1 cellular context compared by ENCODE assay signal in the genomic region with DNA sequence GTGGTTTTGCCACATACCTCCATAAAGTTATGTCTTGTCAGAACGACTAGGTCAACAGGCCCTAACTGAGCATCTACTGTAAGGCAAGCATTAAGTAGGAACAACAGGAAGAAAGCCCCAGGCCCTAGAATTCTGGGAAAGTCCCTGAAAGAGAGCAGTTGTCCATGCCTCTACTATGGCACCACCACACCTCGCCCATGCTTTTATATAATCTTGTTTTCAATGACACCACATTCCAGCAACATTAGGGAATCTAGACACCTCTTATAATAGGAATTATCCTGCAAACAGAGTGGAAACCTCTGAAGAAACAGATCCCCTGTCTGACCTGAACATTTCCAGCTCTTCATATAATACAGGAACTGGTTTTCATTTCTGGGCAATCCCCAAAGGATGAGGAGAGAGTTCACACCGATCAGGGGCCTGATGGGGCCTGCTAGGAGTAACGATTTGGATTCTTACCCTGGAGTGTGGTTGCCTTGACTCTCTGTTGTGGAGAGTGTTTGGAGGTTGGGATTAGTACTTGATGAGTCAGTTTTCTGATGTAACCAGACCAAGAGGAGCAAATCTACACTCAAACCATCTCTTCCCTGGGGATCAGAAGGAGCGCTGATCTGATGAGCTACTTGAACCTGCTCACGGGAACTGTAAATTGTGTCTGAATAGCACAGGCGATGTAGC.
TF ChIP-seq lines count a peak whose summit lies in the region.

No MANE protein-coding gene starts in this region.

TF ChIP-seq in K562, 482 proteins besides CTCF, POLR2A, EP300 and RAD21:
- TF ChIP-seq ATF4 (CRISPR knock-in tag; IDR thresholded peaks at IDR 0.05) (peak; percentile 53; the same call in 1 of the 2 replicates), ZNF23 (CRISPR knock-in tag; IDR thresholded peaks at IDR 0.05) (no peak), MAFK (IDR thresholded peaks at IDR 0.05; ENCODE audit: low read length) (0 out of 2 replicates have a peak, but pooled peaks have one; percentile 20), KAT8 (IDR thresholded peaks at IDR 0.05; ENCODE audit: low read depth) (no peak), ZBTB11 (CRISPR knock-in tag; IDR thresholded peaks at IDR 0.05) (no peak), SMARCA4 (IDR thresholded peaks at IDR 0.05) (peak; percentile 55; the same call in 1 of the 2 replicates), JUN (IDR thresholded peaks at IDR 0.05; ENCODE audit: borderline replicate concordance, low read depth, low read length) (peak; percentile 66; the same call in 1 of the 2 replicates), JUN (CRISPR knock-in tag; IDR thresholded peaks at IDR 0.05; ENCODE audit: borderline replicate concordance) (no peak), MED1 (CRISPR knock-in tag; IDR thresholded peaks at IDR 0.05; ENCODE audit: borderline replicate concordance) (no peak), FOSL1 (tag; conservative IDR thresholded peaks at IDR 0.05) (peak; percentile 92), ZNF316 (IDR thresholded peaks at IDR 0.05) (peak; percentile 48; the same call in 1 of the 2 replicates), CTBP1 (IDR thresholded peaks at IDR 0.05; ENCODE audit: borderline replicate concordance) (peak; percentile 80), CXXC5 (CRISPR knock-in tag; IDR thresholded peaks at IDR 0.05) (peak; percentile 27; the same call in 1 of the 2 replicates), DMBX1 (CRISPR knock-in tag; IDR thresholded peaks at IDR 0.05; ENCODE audit: borderline replicate concordance) (peak; percentile 61; the same call in 1 of the 2 replicates), ZFX (CRISPR knock-in tag; IDR thresholded peaks at IDR 0.05) (peak; percentile 54; the same call in 1 of the 2 replicates), CEBPG (CRISPR knock-in tag; IDR thresholded peaks at IDR 0.05) (peak; percentile 71; the same call in 1 of the 2 replicates), CEBPG (tag; conservative IDR thresholded peaks at IDR 0.05 in 1 of 2, IDR thresholded peaks at IDR 0.05 in 1 of 2) (peak in 1 of 2 experiments; percentile 74; a peak in 2 of 4 replicates), ATF7 (IDR thresholded peaks at IDR 0.05) (peak; percentile 26; the same call in 1 of the 2 replicates), ZFP30 (CRISPR knock-in tag; IDR thresholded peaks at IDR 0.05; ENCODE audit: borderline replicate concordance) (no peak), MTA3 (IDR thresholded peaks at IDR 0.05; ENCODE audit: borderline replicate concordance) (peak; percentile 42; the same call in 1 of the 2 replicates), KLF16 (IDR thresholded peaks at IDR 0.05) (no peak), ZNF584 (CRISPR knock-in tag; IDR thresholded peaks at IDR 0.05; ENCODE audit: low read depth) (0 out of 2 replicates have a peak, but pooled peaks have one; percentile 41), EZH2 (IDR thresholded peaks at IDR 0.05; ENCODE audit: borderline replicate concordance, low read depth, low read length) (no peak), JUND (IDR thresholded peaks at IDR 0.05; ENCODE audit: borderline replicate concordance, low read depth, low read length) (peak; percentile 91), JUND (tag; IDR thresholded peaks at IDR 0.05; ENCODE audit: borderline replicate concordance, low read depth, low read length) (peak; percentile 81; the same call in 2 of the 3 replicates), EHMT2 (IDR thresholded peaks at IDR 0.05) (peak; percentile 25; the same call in 1 of the 2 replicates), HOMEZ (CRISPR knock-in tag; IDR thresholded peaks at IDR 0.05) (no peak), NRF1 (conservative IDR thresholded peaks at IDR 0.05 in 1 of 2, IDR thresholded peaks at IDR 0.05 in 1 of 2) (peak; percentile 27 to 41; a peak in 1 of 4 replicates), MCM2 (IDR thresholded peaks at IDR 0.05; ENCODE audit: low read depth) (no peak), ARID1B (IDR thresholded peaks at IDR 0.05) (peak; percentile 49; the same call in 1 of the 2 replicates), RFX1 (IDR thresholded peaks at IDR 0.05) (peak; percentile 26), ADNP (tag; IDR thresholded peaks at IDR 0.05) (0 out of 2 replicates have a peak, but pooled peaks have one; percentile 32), C11orf30 (IDR thresholded peaks at IDR 0.05; ENCODE audit: low read depth) (peak; percentile 61; the same call in 1 of the 2 replicates), DPF2 (IDR thresholded peaks at IDR 0.05) (peak; percentile 44; the same call in 1 of the 2 replicates), NEUROD1 (IDR thresholded peaks at IDR 0.05; ENCODE audit: borderline replicate concordance, low read depth, low read length, partially characterized antibody) (peak; percentile 28), ZNF431 (CRISPR knock-in tag; IDR thresholded peaks at IDR 0.05) (no peak), RCOR1 (IDR thresholded peaks at IDR 0.05; ENCODE audit: borderline replicate concordance in 1 of 2, low read depth in 2 of 2, low read length in 2 of 2) (peak in 1 of 2 experiments; percentile 36; a peak in 1 of 4 replicates)
- TF ChIP-seq, protein P1, sequence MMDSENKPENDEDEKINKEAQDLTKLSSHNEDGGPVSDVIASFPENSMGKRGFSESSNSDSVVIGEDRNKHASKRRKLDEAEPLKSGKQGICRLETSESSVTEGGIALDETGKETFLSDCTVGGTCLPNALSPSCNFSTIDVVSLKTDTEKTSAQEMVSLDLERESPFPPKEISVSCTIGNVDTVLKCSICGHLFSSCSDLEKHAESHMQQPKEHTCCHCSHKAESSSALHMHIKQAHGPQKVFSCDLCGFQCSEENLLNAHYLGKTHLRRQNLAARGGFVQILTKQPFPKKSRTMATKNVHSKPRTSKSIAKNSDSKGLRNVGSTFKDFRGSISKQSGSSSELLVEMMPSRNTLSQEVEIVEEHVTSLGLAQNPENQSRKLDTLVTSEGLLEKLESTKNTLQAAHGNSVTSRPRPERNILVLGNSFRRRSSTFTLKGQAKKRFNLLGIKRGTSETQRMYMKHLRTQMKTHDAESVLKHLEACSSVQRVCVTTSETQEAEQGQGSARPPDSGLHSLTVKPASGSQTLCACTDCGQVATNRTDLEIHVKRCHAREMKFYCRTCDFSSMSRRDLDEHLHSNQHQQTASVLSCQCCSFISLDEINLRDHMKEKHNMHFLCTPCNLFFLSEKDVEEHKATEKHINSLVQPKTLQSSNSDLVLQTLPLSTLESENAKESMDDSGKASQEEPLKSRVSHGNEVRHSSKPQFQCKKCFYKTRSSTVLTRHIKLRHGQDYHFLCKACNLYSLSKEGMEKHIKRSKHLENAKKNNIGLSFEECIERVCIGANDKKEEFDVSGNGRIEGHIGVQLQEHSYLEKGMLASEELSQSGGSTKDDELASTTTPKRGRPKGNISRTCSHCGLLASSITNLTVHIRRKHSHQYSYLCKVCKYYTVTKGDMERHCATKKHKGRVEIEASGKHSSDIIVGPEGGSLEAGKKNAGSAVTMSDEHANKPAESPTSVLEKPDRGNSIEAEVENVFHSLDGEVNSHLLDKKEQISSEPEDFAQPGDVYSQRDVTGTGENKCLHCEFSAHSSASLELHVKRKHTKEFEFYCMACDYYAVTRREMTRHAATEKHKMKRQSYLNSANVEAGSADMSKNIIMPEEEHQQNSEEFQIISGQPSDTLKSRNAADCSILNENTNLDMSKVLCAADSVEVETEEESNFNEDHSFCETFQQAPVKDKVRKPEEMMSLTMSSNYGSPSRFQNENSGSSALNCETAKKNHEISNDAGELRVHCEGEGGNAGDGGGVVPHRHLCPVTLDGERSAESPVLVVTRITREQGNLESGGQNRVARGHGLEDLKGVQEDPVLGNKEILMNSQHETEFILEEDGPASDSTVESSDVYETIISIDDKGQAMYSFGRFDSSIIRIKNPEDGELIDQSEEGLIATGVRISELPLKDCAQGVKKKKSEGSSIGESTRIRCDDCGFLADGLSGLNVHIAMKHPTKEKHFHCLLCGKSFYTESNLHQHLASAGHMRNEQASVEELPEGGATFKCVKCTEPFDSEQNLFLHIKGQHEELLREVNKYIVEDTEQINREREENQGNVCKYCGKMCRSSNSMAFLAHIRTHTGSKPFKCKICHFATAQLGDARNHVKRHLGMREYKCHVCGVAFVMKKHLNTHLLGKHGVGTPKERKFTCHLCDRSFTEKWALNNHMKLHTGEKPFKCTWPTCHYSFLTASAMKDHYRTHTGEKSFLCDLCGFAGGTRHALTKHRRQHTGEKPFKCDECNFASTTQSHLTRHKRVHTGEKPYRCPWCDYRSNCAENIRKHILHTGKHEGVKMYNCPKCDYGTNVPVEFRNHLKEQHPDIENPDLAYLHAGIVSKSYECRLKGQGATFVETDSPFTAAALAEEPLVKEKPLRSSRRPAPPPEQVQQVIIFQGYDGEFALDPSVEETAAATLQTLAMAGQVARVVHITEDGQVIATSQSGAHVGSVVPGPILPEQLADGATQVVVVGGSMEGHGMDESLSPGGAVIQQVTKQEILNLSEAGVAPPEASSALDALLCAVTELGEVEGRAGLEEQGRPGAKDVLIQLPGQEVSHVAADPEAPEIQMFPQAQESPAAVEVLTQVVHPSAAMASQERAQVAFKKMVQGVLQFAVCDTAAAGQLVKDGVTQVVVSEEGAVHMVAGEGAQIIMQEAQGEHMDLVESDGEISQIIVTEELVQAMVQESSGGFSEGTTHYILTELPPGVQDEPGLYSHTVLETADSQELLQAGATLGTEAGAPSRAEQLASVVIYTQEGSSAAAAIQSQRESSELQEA (IDR thresholded peaks at IDR 0.05; ENCODE audit: low read depth), result no peak
- TF ChIP-seq, protein P2, sequence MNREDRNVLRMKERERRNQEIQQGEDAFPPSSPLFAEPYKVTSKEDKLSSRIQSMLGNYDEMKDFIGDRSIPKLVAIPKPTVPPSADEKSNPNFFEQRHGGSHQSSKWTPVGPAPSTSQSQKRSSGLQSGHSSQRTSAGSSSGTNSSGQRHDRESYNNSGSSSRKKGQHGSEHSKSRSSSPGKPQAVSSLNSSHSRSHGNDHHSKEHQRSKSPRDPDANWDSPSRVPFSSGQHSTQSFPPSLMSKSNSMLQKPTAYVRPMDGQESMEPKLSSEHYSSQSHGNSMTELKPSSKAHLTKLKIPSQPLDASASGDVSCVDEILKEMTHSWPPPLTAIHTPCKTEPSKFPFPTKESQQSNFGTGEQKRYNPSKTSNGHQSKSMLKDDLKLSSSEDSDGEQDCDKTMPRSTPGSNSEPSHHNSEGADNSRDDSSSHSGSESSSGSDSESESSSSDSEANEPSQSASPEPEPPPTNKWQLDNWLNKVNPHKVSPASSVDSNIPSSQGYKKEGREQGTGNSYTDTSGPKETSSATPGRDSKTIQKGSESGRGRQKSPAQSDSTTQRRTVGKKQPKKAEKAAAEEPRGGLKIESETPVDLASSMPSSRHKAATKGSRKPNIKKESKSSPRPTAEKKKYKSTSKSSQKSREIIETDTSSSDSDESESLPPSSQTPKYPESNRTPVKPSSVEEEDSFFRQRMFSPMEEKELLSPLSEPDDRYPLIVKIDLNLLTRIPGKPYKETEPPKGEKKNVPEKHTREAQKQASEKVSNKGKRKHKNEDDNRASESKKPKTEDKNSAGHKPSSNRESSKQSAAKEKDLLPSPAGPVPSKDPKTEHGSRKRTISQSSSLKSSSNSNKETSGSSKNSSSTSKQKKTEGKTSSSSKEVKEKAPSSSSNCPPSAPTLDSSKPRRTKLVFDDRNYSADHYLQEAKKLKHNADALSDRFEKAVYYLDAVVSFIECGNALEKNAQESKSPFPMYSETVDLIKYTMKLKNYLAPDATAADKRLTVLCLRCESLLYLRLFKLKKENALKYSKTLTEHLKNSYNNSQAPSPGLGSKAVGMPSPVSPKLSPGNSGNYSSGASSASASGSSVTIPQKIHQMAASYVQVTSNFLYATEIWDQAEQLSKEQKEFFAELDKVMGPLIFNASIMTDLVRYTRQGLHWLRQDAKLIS (CRISPR knock-in tag; IDR thresholded peaks at IDR 0.05), result no peak
- TF ChIP-seq, protein P3, sequence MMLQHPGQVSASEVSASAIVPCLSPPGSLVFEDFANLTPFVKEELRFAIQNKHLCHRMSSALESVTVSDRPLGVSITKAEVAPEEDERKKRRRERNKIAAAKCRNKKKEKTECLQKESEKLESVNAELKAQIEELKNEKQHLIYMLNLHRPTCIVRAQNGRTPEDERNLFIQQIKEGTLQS (IDR thresholded peaks at IDR 0.05), result peak; percentile 90
- TF ChIP-seq, protein P3 (CRISPR knock-in tag; conservative IDR thresholded peaks at IDR 0.05), result no peak
